Comparison of ENCODE assay signal across 9 cellular contexts in genomic region chr17:82315703-82316358, GRCh38. TPM values are rescaled to one million over a fixed set of nuclear protein-coding genes. Genes with fewer than 3 reads are reported as not detected.
DNase-seq lines count a peak whose midpoint lies in the region; ATAC-seq, FAIRE-seq and TF ChIP-seq lines count a peak whose summit lies in the region.
"Had no signal": no experiment of that assay in that cellular context is flagged by ENCODE, and none has a peak within 500 bp of the region (broad histone marks: within the 10 kb centered on the region; RNA-seq: fewer than 3 reads in every experiment).

No MANE protein-coding gene starts in this region.

- H3K4ac ChIP-seq in IMR-90 (ENCODE audit: low read depth, low read length) = no peak overlapping the region

- no peak overlapping the region for H2AK5ac ChIP-seq in IMR-90 (ENCODE audit: low read depth, low read length)

- no peak overlapping the region for H2AFZ ChIP-seq in IMR-90 (replicated peaks; ENCODE audit: low read length, poor library complexity)

- no peak overlapping the region for H3K14ac ChIP-seq in IMR-90 (replicated peaks; ENCODE audit: low read depth, low read length)

- DNase-seq in IMR-90 = no peak
- DNase-seq in activated CD4-positive, alpha-beta T cell treated with anti-CD3 and anti-CD28 coated beads, Interleukin-2, amount 10 ng/mL, durations not matched to agents 7 days and 5 days = peak; percentile 42
- DNase-seq in foreskin keratinocyte = no peak
- peak; percentile 39 for DNase-seq in small intestine
- no peak for DNase-seq in lower leg skin (ENCODE audit: low spot score in 2 of 2)

- no peak overlapping the region for H3K23ac ChIP-seq in IMR-90 (ENCODE audit: low read depth, low read length)

- POLR2A ChIA-PET in IMR-90 (lab: Charles Lee; ENCODE audit: unreplicated experiment) = no interaction called here
- POLR2A ChIA-PET in activated CD4-positive, alpha-beta T cell treated with anti-CD3 and anti-CD28 coated beads, Interleukin-2, amount 10 ng/mL, durations not matched to agents 7 days and 5 days (lab: Charles Lee) = interaction anchor here (0.7 kb wide), 1 partner anchor 19 kb away, joined by 4 read pairs; no protein-coding TSS in a partner anchor

- no peak overlapping the region for H3K56ac ChIP-seq in IMR-90 (ENCODE audit: extremely low read depth, insufficient read depth, low read length)

- no TSS peak for BruUV-seq in IMR-90 (replicated peaks; lab: Mats Ljungman, UMichigan)

- H4K5ac ChIP-seq in IMR-90 (ENCODE audit: low read depth, low read length) = no peak overlapping the region

- TF ChIP-seq POLR2A in IMR-90 (IDR thresholded peaks at IDR 0.05; ENCODE audit: low read depth, low read length) (no peak), lower leg skin (IDR thresholded peaks at IDR 0.05) (no peak)

- CTCF ChIA-PET in IMR-90 (lab: Yijun Ruan, JAX) = no interaction called here
- CTCF ChIA-PET in activated CD4-positive, alpha-beta T cell treated with anti-CD3 and anti-CD28 coated beads, Interleukin-2, amount 10 ng/mL, durations not matched to agents 7 days and 5 days (lab: Charles Lee) = interaction anchor here (2.6 kb wide), 1 partner anchor 13 kb away, joined by 31 read pairs; no protein-coding TSS in a partner anchor

- intact Hi-C loops in IMR-90 (cut with micrococcal nuclease) = no loop called here
- intact Hi-C loops in lower leg skin (cut with DNase I; ENCODE audit: low total_unique reads) = loop anchor here (10.0 kb wide), 1 partner anchor 81 kb away; no protein-coding TSS in a partner anchor

- H4K91ac ChIP-seq in IMR-90 (ENCODE audit: insufficient read depth, low read depth, low read length) = no peak overlapping the region

- TF ChIP-seq CTCF in IMR-90 (conservative IDR thresholded peaks at IDR 0.05; ENCODE audit: low read depth, low read length) = no peak
- TF ChIP-seq CTCF in foreskin keratinocyte (conservative IDR thresholded peaks at IDR 0.05) = no peak
- TF ChIP-seq CTCF in lower leg skin (IDR thresholded peaks at IDR 0.05) = no peak

- no peaks in the 10 kb centered on the region for H3K27me3 Mint-ChIP-seq in activated CD4-positive, alpha-beta T cell treated with anti-CD3 and anti-CD28 coated beads, Interleukin-2, amount 10 ng/mL, durations not matched to agents 7 days and 5 days

- no peaks in the 10 kb centered on the region for H3K9me3 Mint-ChIP-seq in activated CD4-positive, alpha-beta T cell treated with anti-CD3 and anti-CD28 coated beads, Interleukin-2, amount 10 ng/mL, durations not matched to agents 7 days and 5 days

- no peak overlapping the region for H2AK9ac ChIP-seq in IMR-90 (replicated peaks; ENCODE audit: low read depth, low read length, poor library complexity)

- no peak overlapping the region for H2BK120ac ChIP-seq in IMR-90 (ENCODE audit: low read depth, low read length)

- H3K27me3 ChIP-seq in IMR-90 (ENCODE audit: control insufficient read depth, insufficient read depth, low read length) (peaks cover 39% of the 10 kb centered on the region), foreskin keratinocyte (peaks cover 44% of the 10 kb centered on the region), small intestine (ENCODE audit: control insufficient read depth in 2 of 2, insufficient read depth in 2 of 2, low read length in 2 of 2) (no peaks in the 10 kb centered on the region)

- H3K4me1 Mint-ChIP-seq in activated CD4-positive, alpha-beta T cell treated with anti-CD3 and anti-CD28 coated beads, Interleukin-2, amount 10 ng/mL, durations not matched to agents 7 days and 5 days = peaks cover 18% of the 10 kb centered on the region

- H3K27ac ChIP-seq in IMR-90 (ENCODE audit: insufficient read depth, low read length) (no peak overlapping the region), foreskin keratinocyte (no peak overlapping the region), small intestine (ENCODE audit: low read depth in 1 of 2, low read length in 1 of 2) (peak overlapping the region; percentile 12 to 26)
- H3K27ac ChIP-seq: SJSA1 had no signal

- no peak for FAIRE-seq in small intestine (lab: Jason Lieb, UNC)

- no peak overlapping the region for H3K4me2 ChIP-seq in IMR-90 (ENCODE audit: low read depth, low read length)

- H3K36me3 ChIP-seq in IMR-90 (ENCODE audit: control insufficient read depth, insufficient read depth, low read length) (no peaks in the 10 kb centered on the region), small intestine (ENCODE audit: control insufficient read depth in 2 of 2, insufficient read depth in 2 of 2, low read length in 2 of 2) (no peaks in the 10 kb centered on the region)
- H3K36me3 ChIP-seq: SJSA1 had no signal

- H2BK5ac ChIP-seq in IMR-90 (ENCODE audit: low read depth, low read length, poor library complexity, severe bottlenecking) = no peak overlapping the region

- H3K79me1 ChIP-seq in IMR-90 (ENCODE audit: low read depth in 1 of 2, low read length in 2 of 2) = no peaks in the 10 kb centered on the region

- ATAC-seq in IMR-90 (ENCODE audit: low read depth) (peak; percentile 19; the same call in 1 of the 2 replicates), foreskin keratinocyte (peak; percentile 8), SK-N-SH treated with all-trans-retinoic acid at 6 μM for 48 hours (no peak), HG03432 (IDR thresholded peaks at IDR 0.05; ENCODE audit: unreplicated experiment) (no peak), HG03095 (IDR thresholded peaks at IDR 0.05; ENCODE audit: unreplicated experiment) (no peak)

- H3K27ac Mint-ChIP-seq in activated CD4-positive, alpha-beta T cell treated with anti-CD3 and anti-CD28 coated beads, Interleukin-2, amount 10 ng/mL, durations not matched to agents 7 days and 5 days = peak overlapping the region; percentile 87

- peaks cover 19% of the 10 kb centered on the region for H3K36me3 Mint-ChIP-seq in activated CD4-positive, alpha-beta T cell treated with anti-CD3 and anti-CD28 coated beads, Interleukin-2, amount 10 ng/mL, durations not matched to agents 7 days and 5 days (ENCODE audit: low read depth)

- H2BK15ac ChIP-seq in IMR-90 (ENCODE audit: low read depth, low read length) = no peak overlapping the region

- in situ Hi-C loops in IMR-90 (cut with MboI; ENCODE audit: low sequenced_read_pairs) = no loop called here

- 23% methylated on average over 14 of the region's 36 CpGs; no CpG with 5 or more reads in 1 of the 2 experiments for WGBS in IMR-90 (ENCODE audit: extremely low coverage in 2 of 2, insufficient read length in 1 of 2), 2 experiments
- WGBS in small intestine, 3 donors = 7 to 18% (median 13%) methylated on average over 32 to 36 of the region's 36 CpGs
- 7 to 10% methylated on average over 18 to 21 of the region's 36 CpGs for WGBS in lower leg skin, 2 donors

- no peak overlapping the region for H3K18ac ChIP-seq in IMR-90 (ENCODE audit: low read depth, low read length)

- dilution Hi-C loops in IMR-90 (cut with HindIII; ENCODE audit: low sequenced_read_pairs, unreplicated experiment) = no loop called here

- H3K4me3 Mint-ChIP-seq in activated CD4-positive, alpha-beta T cell treated with anti-CD3 and anti-CD28 coated beads, Interleukin-2, amount 10 ng/mL, durations not matched to agents 7 days and 5 days = no peak overlapping the region

- H3K4me1 ChIP-seq in IMR-90 (ENCODE audit: control insufficient read depth, insufficient read depth, low read length) (no peaks in the 10 kb centered on the region), foreskin keratinocyte (no peaks in the 10 kb centered on the region), small intestine (ENCODE audit: control insufficient read depth in 2 of 2, insufficient read depth in 1 of 2, low read depth in 1 of 2, low read length in 1 of 2) (no peaks in the 10 kb centered on the region)
- H3K4me1 ChIP-seq: SJSA1 had no signal

- TF ChIP-seq RAD21 in IMR-90 (IDR thresholded peaks at IDR 0.05; ENCODE audit: low read length) = no peak

- no peak overlapping the region for H3K9ac ChIP-seq in IMR-90 (ENCODE audit: low read depth, low read length)

- H4K20me1 ChIP-seq in IMR-90 (ENCODE audit: insufficient read depth, low read length) = no peaks in the 10 kb centered on the region; the same call in 1 of the 2 replicates

- H3K4me3 ChIP-seq in IMR-90 (ENCODE audit: insufficient read depth, low read depth, low read length) (no peak overlapping the region), small intestine (ENCODE audit: low read depth in 1 of 2, low read length in 2 of 2) (peak overlapping the region; percentile 8 to 51), lower leg skin (ENCODE audit: low read depth, poor library complexity, severe bottlenecking) (no peak overlapping the region)
- H3K4me3 ChIP-seq: SJSA1 had no signal

- H3K9me3 ChIP-seq in IMR-90 (ENCODE audit: control insufficient read depth, insufficient read depth, low read length) (no peaks in the 10 kb centered on the region), small intestine (ENCODE audit: control insufficient read depth, low read depth) (no peaks in the 10 kb centered on the region)

- no peak overlapping the region for H4K8ac ChIP-seq in IMR-90 (ENCODE audit: low read depth in 2 of 2, low read length in 2 of 2)

- peaks cover 7% of the 10 kb centered on the region; the same call in 1 of the 2 replicates for H3K9me1 ChIP-seq in IMR-90 (ENCODE audit: insufficient read depth, low read length)

- no peak overlapping the region for H2BK20ac ChIP-seq in IMR-90 (ENCODE audit: low read depth, low read length)

RNA-seq across cellular contexts. Expression of gene CD7, which starts 1.6 kb away (rescaled TPM):
- not detected in 2 replicates for total RNA-seq in IMR-90 (2012; rRNA removed)
- not detected in 2 replicates for polyA plus RNA-seq in IMR-90 (2012; rRNA removed)
- 0.18 TPM in 1 of 2 replicates, not detected in the other for polyA plus RNA-seq in IMR-90 (2012; cell fraction: cytosol; rRNA removed)
- 0.12 and 0.16 TPM in 2 replicates for polyA plus RNA-seq in IMR-90 (2012; cell fraction: nucleus; rRNA removed; ENCODE audit: low replicate concordance)
- 100 to 1,000 TPM; 285 to 292 TPM for total RNA-seq in activated CD4-positive, alpha-beta T cell treated with anti-CD3 and anti-CD28 coated beads, Interleukin-2, amount 10 ng/mL, durations not matched to agents 7 days and 5 days
- total RNA-seq in foreskin keratinocyte = not detected in 2 replicates
- not detected in 2 replicates for polyA plus RNA-seq in foreskin keratinocyte
- 10 to 100 TPM in 1 of 3 donors, 1 to 10 TPM in 2; 3.4 to 10.8 (median 6.5) TPM for polyA plus RNA-seq in small intestine
- total RNA-seq in lower leg skin = under 1 TPM in 2 of 4 donors, not detected in 2; 0.45 to 0.99 TPM
- total RNA-seq: SJSA1 had no signal

RNA-seq across cellular contexts. Expression of gene SECTM1, which starts 17.7 kb away (rescaled TPM):
- 1.7 and 2.3 TPM in 2 replicates for total RNA-seq in IMR-90 (2012; rRNA removed)
- polyA plus RNA-seq in IMR-90 (2012; rRNA removed) = 4.4 and 5.2 TPM in 2 replicates
- polyA plus RNA-seq in IMR-90 (2012; cell fraction: cytosol; rRNA removed) = 4.9 and 10.8 TPM in 2 replicates
- 1.2 and 2.4 TPM in 2 replicates for polyA plus RNA-seq in IMR-90 (2012; cell fraction: nucleus; rRNA removed; ENCODE audit: low replicate concordance)
- total RNA-seq in activated CD4-positive, alpha-beta T cell treated with anti-CD3 and anti-CD28 coated beads, Interleukin-2, amount 10 ng/mL, durations not matched to agents 7 days and 5 days = 10 to 100 TPM; 16.4 TPM
- 5.0 and 6.6 TPM in 2 replicates for total RNA-seq in foreskin keratinocyte
- polyA plus RNA-seq in foreskin keratinocyte = 8.2 and 9.5 TPM in 2 replicates
- polyA plus RNA-seq in small intestine = 10 to 100 TPM; 14.0 to 81.9 (median 38.2) TPM
- total RNA-seq in lower leg skin = 10 to 100 TPM; 12.4 to 16.3 (median 14.5) TPM

RNA-seq across cellular contexts. Expression of gene CSNK1D, which starts 42.3 kb away (rescaled TPM):
- total RNA-seq in IMR-90 (2012; rRNA removed) (38.3 and 47.1 TPM in 2 replicates), foreskin keratinocyte (57.7 and 62.8 TPM in 2 replicates), lower leg skin (10 to 100 TPM; 46.0 to 88.4 (median 56.4) TPM)
- polyA plus RNA-seq in IMR-90 (2012; rRNA removed) (144 and 186 TPM in 2 replicates), foreskin keratinocyte (75.6 and 81.9 TPM in 2 replicates), small intestine (100 to 1,000 TPM; 111 to 148 (median 146) TPM)
- 131 and 159 TPM in 2 replicates for polyA plus RNA-seq in IMR-90 (2012; cell fraction: cytosol; rRNA removed)
- 373 and 817 TPM in 2 replicates for polyA plus RNA-seq in IMR-90 (2012; cell fraction: nucleus; rRNA removed; ENCODE audit: low replicate concordance)
- total RNA-seq in activated CD4-positive, alpha-beta T cell treated with anti-CD3 and anti-CD28 coated beads, Interleukin-2, amount 10 ng/mL, durations not matched to agents 7 days and 5 days = 100 to 1,000 TPM; 115 to 142 TPM

RNA-seq across cellular contexts. Expression of gene TEX19, which starts 43.2 kb away (rescaled TPM):
- under 0.01 and 0.28 TPM in 2 replicates for total RNA-seq in IMR-90 (2012; rRNA removed)
- 0.03 and 0.13 TPM in 2 replicates for polyA plus RNA-seq in IMR-90 (2012; rRNA removed)
- 0.05 and 0.06 TPM in 2 replicates for polyA plus RNA-seq in IMR-90 (2012; cell fraction: cytosol; rRNA removed)
- polyA plus RNA-seq in IMR-90 (2012; cell fraction: nucleus; rRNA removed; ENCODE audit: low replicate concordance) = 0.08 TPM in 1 of 2 replicates, not detected in the other
- under 1 TPM in 1 of 2 experiments, not detected in 1; 0.10 TPM for total RNA-seq in activated CD4-positive, alpha-beta T cell treated with anti-CD3 and anti-CD28 coated beads, Interleukin-2, amount 10 ng/mL, durations not matched to agents 7 days and 5 days
- 0.07 TPM in 1 of 2 replicates, not detected in the other for total RNA-seq in foreskin keratinocyte
- polyA plus RNA-seq in foreskin keratinocyte = 0.02 TPM in 1 of 2 replicates, not detected in the other
- polyA plus RNA-seq in small intestine = under 1 TPM in 1 of 3 donors, not detected in 2; 0.07 TPM
- not detected for total RNA-seq in lower leg skin

RNA-seq across cellular contexts. Expression of gene UTS2R, which starts 55.7 kb away (rescaled TPM):
- not detected in 2 replicates for total RNA-seq in IMR-90 (2012; rRNA removed)
- not detected in 2 replicates for polyA plus RNA-seq in IMR-90 (2012; rRNA removed)
- not detected in 2 replicates for polyA plus RNA-seq in IMR-90 (2012; cell fraction: cytosol; rRNA removed)
- polyA plus RNA-seq in IMR-90 (2012; cell fraction: nucleus; rRNA removed; ENCODE audit: low replicate concordance) = not detected in 2 replicates
- total RNA-seq in activated CD4-positive, alpha-beta T cell treated with anti-CD3 and anti-CD28 coated beads, Interleukin-2, amount 10 ng/mL, durations not matched to agents 7 days and 5 days = not detected
- not detected in 2 replicates for total RNA-seq in foreskin keratinocyte
- not detected in 2 replicates for polyA plus RNA-seq in foreskin keratinocyte
- not detected for polyA plus RNA-seq in small intestine
- total RNA-seq in lower leg skin = not detected

Comparison
In these comparisons a context has a peak if more than half of its experiments do, and no peak if none do; other contexts are left out.
1. ATAC-seq: peak in IMR-90 (single experiment) and foreskin keratinocyte (single experiment); none in SK-N-SH treated with all-trans-retinoic acid at 6 μM for 48 hours (single experiment), HG03432 (single experiment) and HG03095 (single experiment).
2. DNase-seq: peak in activated CD4-positive, alpha-beta T cell treated with anti-CD3 and anti-CD28 coated beads, Interleukin-2, amount 10 ng/mL, durations not matched to agents 7 days and 5 days (single experiment) and small intestine (single experiment); none in IMR-90 (single experiment), foreskin keratinocyte (0 of 2) and lower leg skin (0 of 2).
3. H3K27ac ChIP-seq: peak in small intestine (2 of 2); none in IMR-90 (single experiment) and foreskin keratinocyte (single experiment).
4. H3K4me3 ChIP-seq: peak in small intestine (2 of 2); none in IMR-90 (single experiment) and lower leg skin (single experiment).
5. RNA of gene CD7, which starts 1.6 kb away (total RNA-seq): 285 to 292 TPM in activated CD4-positive, alpha-beta T cell treated with anti-CD3 and anti-CD28 coated beads, Interleukin-2, amount 10 ng/mL, durations not matched to agents 7 days and 5 days; 0.45 to 0.99 TPM in lower leg skin, not detected in IMR-90 and not detected in foreskin keratinocyte; every median in the first group is over 100 times any median in the second.